In genomic region chr19:2548966-2549365, GRCh38 we compare ENCODE assay signal across 20 cellular contexts.
A peak's percentile ranks its signal among the peaks of the same experiment; 100 is the strongest.
DNase-seq lines count a peak whose midpoint lies in the region; ATAC-seq and TF ChIP-seq lines count a peak whose summit lies in the region.
"Had no signal": no experiment of that assay in that cellular context is flagged by ENCODE, and none has a peak within 500 bp of the region (broad histone marks: within the 10 kb centered on the region; RNA-seq: fewer than 3 reads in every experiment).

No MANE protein-coding gene starts in this region.

- H3K27ac ChIP-seq in GM23248, result peak overlapping the region; percentile 86; the same call in 1 of the 2 replicates
- peak overlapping the region; percentile 79 for H3K27ac ChIP-seq in angular gyrus (ENCODE audit: low read depth, low read length)
- peak overlapping the region; percentile 80 for H3K27ac ChIP-seq in layer of hippocampus (ENCODE audit: low read depth, low read length)
- H3K27ac ChIP-seq in stomach, result peak overlapping the region; percentile 17 to 79 (median 73)
- H3K27ac ChIP-seq: epithelial cell of prostate had no signal

- no peaks in the 10 kb centered on the region for H3K36me3 ChIP-seq in GM23248 (ENCODE audit: low read depth)
- H3K36me3 ChIP-seq in stomach, result no peaks in the 10 kb centered on the region

- H3K4me1 ChIP-seq in GM23248 (ENCODE audit: insufficient read depth) (peaks cover 20% of the 10 kb centered on the region), stomach (peaks cover 36 to 54% (median 42%) of the 10 kb centered on the region in 4 donors)

- H4K20me1 ChIP-seq in GM23248 (ENCODE audit: insufficient read depth), result no peaks in the 10 kb centered on the region

- TF ChIP-seq EP300 in stomach (IDR thresholded peaks at IDR 0.05), result no peak

- TF ChIP-seq POLR2A in stomach (IDR thresholded peaks at IDR 0.05), result no peak

- peaks cover 25% of the 10 kb centered on the region for H3F3A ChIP-seq in GM23248 (ENCODE audit: insufficient read depth)

- H3K4me2 ChIP-seq in GM23248 (ENCODE audit: unreplicated experiment), result no peak overlapping the region
- H3K4me2 ChIP-seq: GM23338 had no signal

- H3K4me3 ChIP-seq in GM23248 (no peak overlapping the region), stomach (no peak overlapping the region)
- H3K4me3 ChIP-seq: GM23338 had no signal

- H3K27me3 ChIP-seq in GM23248 (replicated peaks; ENCODE audit: insufficient read depth) (no peaks in the 10 kb centered on the region), layer of hippocampus (ENCODE audit: control insufficient read depth, insufficient read depth, low read length) (no peaks in the 10 kb centered on the region), stomach (no peaks in the 10 kb centered on the region)

- H2AFZ ChIP-seq in GM23248, result no peak overlapping the region
- H2AFZ ChIP-seq: GM23338 had no signal

- no peak overlapping the region for H3K9ac ChIP-seq in GM23248

- in situ Hi-C loops in GM23248 (cut with MboI), result no loop called here

- intact Hi-C loops in stomach (cut with DNase I; ENCODE audit: low total_unique reads), result loop anchor here (10.0 kb wide), 1 partner anchor 74 kb away; the partner anchor contains the start of gene GADD45B

- no peak for ATAC-seq in HG02870 (IDR thresholded peaks at IDR 0.05; ENCODE audit: unreplicated experiment)
- ATAC-seq: activated T-helper 17 cell treated with anti-CD3 and anti-CD28 coated beads, Interleukin-2, amount 50 U/mL, for 72 hours; GM23338 had no signal

- H3K79me2 ChIP-seq in GM23248 (ENCODE audit: insufficient read depth), result no peaks in the 10 kb centered on the region

- TF ChIP-seq CTCF in stomach (IDR thresholded peaks at IDR 0.05), result no peak

- H3K9me2 ChIP-seq in GM23248 (ENCODE audit: insufficient read depth), result no peaks in the 10 kb centered on the region

- H3K9me3 ChIP-seq in GM23248 (ENCODE audit: low read depth) (no peaks in the 10 kb centered on the region), stomach (no peaks in the 10 kb centered on the region)

- DNase-seq in GM23248, result no peak
- DNase-seq in stomach, result no peak
- no peak for DNase-seq in GF-D8 (lab: John Stamatoyannopoulos, UW)
- no peak for DNase-seq in anterior cingulate cortex (lab: John Stamatoyannopoulos, UW)
- DNase-seq: activated CD4-positive, alpha-beta T cell treated with anti-CD3 and anti-CD28 coated beads, Interleukin-2, amount 10 ng/mL, durations not matched to agents 7 days and 5 days; CD4-positive, CD25-positive, alpha-beta regulatory T cell; DMS153; NCI-H1930; NCI-H226; NCI-H82; nephron progenitor cell; SIG-M5; small intestine; stimulated activated CD4-positive, alpha-beta T cell treated with anti-CD3 and anti-CD28 coated beads, Interleukin-4, amount 100 ng/mL, for 4 hours had no signal

- WGBS in GM23248 (ENCODE audit: low coverage in 1 of 2, low lambda C conversion rate in 2 of 2, missing lambda C conversion rate in 2 of 2), 2 experiments, result 92 to 94% methylated on average over 11 of the region's 11 CpGs
- 93 to 96% (median 94%) methylated on average over 11 of the region's 11 CpGs for WGBS in stomach, 5 donors
